In the genomic region with DNA sequence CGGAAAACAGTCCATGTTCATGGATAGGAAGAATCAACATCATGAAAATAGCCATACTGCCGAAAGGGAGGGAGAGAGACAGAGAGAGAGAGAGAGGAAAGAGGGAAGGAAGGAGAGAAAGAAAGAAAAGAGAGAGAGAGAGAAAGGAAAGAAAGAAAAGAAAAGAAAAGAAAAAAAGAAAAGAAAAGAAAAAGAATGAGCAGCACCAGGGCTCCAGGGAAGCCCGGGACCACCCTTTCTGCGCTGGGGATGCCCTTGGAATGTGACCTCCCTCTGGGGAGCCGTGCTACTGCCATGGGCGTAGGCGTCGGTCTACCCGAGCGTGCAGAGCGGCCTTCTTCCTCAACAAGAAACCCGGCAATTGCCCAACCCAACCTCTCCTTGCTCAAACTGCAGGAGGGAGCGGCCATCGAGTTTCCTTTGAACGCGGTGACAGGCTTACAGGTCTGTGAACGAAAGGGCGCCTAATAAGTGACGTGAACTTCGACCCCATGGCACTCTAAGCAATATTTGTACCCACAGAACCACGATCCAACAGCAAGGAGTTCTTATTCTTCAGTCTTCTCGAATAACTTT, we compare ENCODE assay signal across 8 cellular contexts. TPM values are rescaled to one million over a fixed set of nuclear protein-coding genes. Genes with fewer than 3 reads are reported as not detected.
DNase-seq lines count a peak whose midpoint lies in the region; ATAC-seq and TF ChIP-seq lines count a peak whose summit lies in the region.

No MANE protein-coding gene starts in this region.

- peak overlapping the region; percentile 55 for H3K4me3 ChIP-seq in astrocyte of the spinal cord (ENCODE audit: low read depth, low read length)
- H3K4me3 ChIP-seq in iPS-15b (ENCODE audit: low read depth, low read length) = peak overlapping the region; percentile 73
- peak overlapping the region; percentile 63 for H3K4me3 ChIP-seq in skeletal muscle satellite cell (ENCODE audit: low read length)

- no peaks in the 10 kb centered on the region for H3K36me3 ChIP-seq in iPS-15b (ENCODE audit: control insufficient read depth, insufficient read depth, low read length)
- no peaks in the 10 kb centered on the region for H3K36me3 ChIP-seq in skeletal muscle satellite cell (ENCODE audit: insufficient read depth, low read length)

- peak overlapping the region; percentile 79 for H3K4me2 ChIP-seq in skeletal muscle satellite cell (ENCODE audit: low read length)

- no peak for TF ChIP-seq CTCF in astrocyte of the spinal cord (IDR thresholded peaks at IDR 0.05; ENCODE audit: low read depth, low read length)

- no peak overlapping the region for H3K9ac ChIP-seq in iPS-15b (ENCODE audit: low read depth, low read length)
- peak overlapping the region; percentile 44 for H3K9ac ChIP-seq in skeletal muscle satellite cell (ENCODE audit: low read depth, low read length)

- H3K9me3 ChIP-seq in iPS-15b (ENCODE audit: control insufficient read depth, insufficient read depth, low read length) (no peaks in the 10 kb centered on the region), skeletal muscle satellite cell (replicated peaks; ENCODE audit: low read length) (no peaks in the 10 kb centered on the region)

- H3K4me1 ChIP-seq in iPS-15b (ENCODE audit: control insufficient read depth, insufficient read depth, low read length) = peaks cover 10% of the 10 kb centered on the region
- H3K4me1 ChIP-seq in skeletal muscle satellite cell (ENCODE audit: control insufficient read depth, insufficient read depth, low read length) = peaks cover 17% of the 10 kb centered on the region

- H3K27me3 ChIP-seq in iPS-15b (ENCODE audit: control insufficient read depth, insufficient read depth, low read length) (peaks cover 55% of the 10 kb centered on the region), skeletal muscle satellite cell (ENCODE audit: control insufficient read depth, insufficient read depth, low read length) (peaks cover 30% of the 10 kb centered on the region)

- in situ Hi-C loops in astrocyte of the spinal cord (cut with HindIII; ENCODE audit: low sequenced_read_pairs) = no loop called here

- no peak for ATAC-seq in GM18519 (IDR thresholded peaks at IDR 0.05; ENCODE audit: low FRiP score, unreplicated experiment)

- DNase-seq in CD1c-positive myeloid dendritic cell (ENCODE audit: extremely low spot score) (peak; percentile 92), HCEC 1CT (peak; percentile 61), SHP77 (lab: John Stamatoyannopoulos, UW) (peak; percentile 60 to 62), astrocyte of the spinal cord (ENCODE audit: low read depth, low spot score) (peak; percentile 52), NCI-H2171 (lab: John Stamatoyannopoulos, UW) (no peak)

RNA-seq across cellular contexts. Expression of a gene that starts 16.9 kb away (rescaled TPM):
- not detected in 2 replicates for total RNA-seq in skeletal muscle satellite cell (2012; rRNA removed)

RNA-seq across cellular contexts. Expression of a gene that starts 33.4 kb away (rescaled TPM):
- not detected in 2 replicates for total RNA-seq in skeletal muscle satellite cell (2012; rRNA removed)

RNA-seq across cellular contexts. Expression of a gene that starts 36.8 kb away (rescaled TPM):
- total RNA-seq in skeletal muscle satellite cell (2012; rRNA removed) = not detected in 2 replicates

RNA-seq across cellular contexts. Expression of a gene that starts 59.8 kb away (rescaled TPM):
- total RNA-seq in skeletal muscle satellite cell (2012; rRNA removed) = 8.6 and 18.3 TPM in 2 replicates
